In genomic region chr16:704047-704446, GRCh38 we compare ENCODE assay signal across 24 cellular contexts. TPM values are rescaled to one million over a fixed set of nuclear protein-coding genes. Genes with fewer than 3 reads are reported as not detected.
"Had no signal": no experiment of that assay in that cellular context is flagged by ENCODE, and none has a peak within 500 bp of the region (broad histone marks: within the 10 kb centered on the region; RNA-seq: fewer than 3 reads in every experiment).

No MANE protein-coding gene starts in this region.

- DNase-seq: activated CD4-positive, alpha-beta T cell treated with anti-CD3 and anti-CD28 coated beads for 4 hours; activated CD4-positive, alpha-beta T cell treated with anti-CD3 and anti-CD28 coated beads, Interleukin-2, amount 50 U/mL, for 48 hours; activated CD4-positive, CD25-positive, alpha-beta regulatory T cell; activated CD8-positive, alpha-beta memory T cell treated with anti-CD3 and anti-CD28 coated beads, Interleukin-2, amount 50 U/mL, for 48 hours; activated naive CD4-positive, alpha-beta T cell; activated naive CD8-positive, alpha-beta T cell treated with anti-CD3 and anti-CD28 coated beads, Interleukin-2, amount 10 ng/mL, durations not matched to agents 7 days and 5 days; activated T-cell treated with anti-CD3 and anti-CD28 coated beads, Interleukin-2, amount 50 U/mL, for 4 hours; amniotic stem cell; cortex of kidney; erythroblast; foreskin fibroblast; immature natural killer cell; naive thymus-derived CD4-positive, alpha-beta T cell; ovary; right cardiac atrium; stimulated activated CD4-positive, alpha-beta T cell treated with anti-CD3 and anti-CD28 coated beads, Interleukin-4, amount 100 ng/mL, for 4 hours; T-helper 1 cell; T-helper 9 cell; thyroid gland had no signal

- ATAC-seq: activated T-cell treated with anti-CD3 and anti-CD28 coated beads, Interleukin-2, amount 50 U/mL, for 4 hours; left lobe of liver; naive thymus-derived CD4-positive, alpha-beta T cell; right cardiac atrium had no signal

- H3K4me1 ChIP-seq: neural progenitor cell had no signal

- H3K4me3 ChIP-seq: lung, neural progenitor cell, ovary, thyroid gland had no signal

- H3K9me3 ChIP-seq: ovary, thyroid gland had no signal

- H2AFZ ChIP-seq: neural progenitor cell had no signal

- H3K9ac ChIP-seq: neural progenitor cell had no signal

- H3K36me3 ChIP-seq: neural progenitor cell, ovary, thyroid gland had no signal

- H3K27ac ChIP-seq: neural progenitor cell, ovary, thyroid gland had no signal

- H3K4me2 ChIP-seq: neural progenitor cell had no signal

RNA-seq across cellular contexts. Expression of gene FBXL16, which starts 1.6 kb away (rescaled TPM):
- total RNA-seq: fibroblast of lung, mesenteric fat pad had no signal
